In genomic region chr1:151947140-151947539, GRCh38 we compare ENCODE assay signal across 17 cellular contexts. TPM values are rescaled to one million over a fixed set of nuclear protein-coding genes. Genes with fewer than 3 reads are reported as not detected.
DNase-seq lines count a peak whose midpoint lies in the region; ATAC-seq and TF ChIP-seq lines count a peak whose summit lies in the region.
"Had no signal": no experiment of that assay in that cellular context is flagged by ENCODE, and none has a peak within 500 bp of the region (broad histone marks: within the 10 kb centered on the region; RNA-seq: fewer than 3 reads in every experiment).

No MANE protein-coding gene starts in this region.

- intact Hi-C loops in left colon (cut with DNase I, micrococcal nuclease), result no loop called here

- H3K9me3 Mint-ChIP-seq in T-helper 1 cell treated with Interleukin-12 subunit alpha and Interleukin-12 subunit beta and Interleukin-4 antibody, amounts not matched to agents 30 μg/mL and 1 μg/mL, for 36 hours, result no peaks in the 10 kb centered on the region
- H3K9me3 Mint-ChIP-seq in osteocyte (ENCODE audit: unreplicated experiment), result no peaks in the 10 kb centered on the region
- H3K9me3 Mint-ChIP-seq: naive B cell had no signal

- no peak for ATAC-seq in GM21447 (IDR thresholded peaks at IDR 0.05; ENCODE audit: unreplicated experiment)
- ATAC-seq in left colon, result no peak

- peaks cover 3% of the 10 kb centered on the region for H3K27me3 Mint-ChIP-seq in T-helper 1 cell treated with Interleukin-12 subunit alpha and Interleukin-12 subunit beta and Interleukin-4 antibody, amounts not matched to agents 30 μg/mL and 1 μg/mL, for 36 hours (ENCODE audit: low read depth)
- peaks cover 3% of the 10 kb centered on the region for H3K27me3 Mint-ChIP-seq in osteocyte (ENCODE audit: unreplicated experiment)

- H3K4me1 Mint-ChIP-seq in T-helper 1 cell treated with Interleukin-12 subunit alpha and Interleukin-12 subunit beta and Interleukin-4 antibody, amounts not matched to agents 30 μg/mL and 1 μg/mL, for 36 hours (ENCODE audit: low read depth), result peaks cover 28% of the 10 kb centered on the region
- peaks cover 22% of the 10 kb centered on the region for H3K4me1 Mint-ChIP-seq in osteocyte (ENCODE audit: unreplicated experiment)

- H3K27me3 ChIP-seq in effector memory CD4-positive, alpha-beta T cell (replicated peaks; ENCODE audit: control insufficient read depth, insufficient read depth, low read length, poor library complexity, severe bottlenecking), result no peaks in the 10 kb centered on the region
- H3K27me3 ChIP-seq: tibial artery had no signal

- peaks cover 3% of the 10 kb centered on the region for H3K36me3 Mint-ChIP-seq in T-helper 1 cell treated with Interleukin-12 subunit alpha and Interleukin-12 subunit beta and Interleukin-4 antibody, amounts not matched to agents 30 μg/mL and 1 μg/mL, for 36 hours (ENCODE audit: low read depth)
- no peaks in the 10 kb centered on the region for H3K36me3 Mint-ChIP-seq in osteocyte (ENCODE audit: unreplicated experiment)
- H3K36me3 Mint-ChIP-seq: naive B cell had no signal

- H3K27ac ChIP-seq in effector memory CD4-positive, alpha-beta T cell (ENCODE audit: insufficient read depth, low read length, poor library complexity, severe bottlenecking), result peak overlapping the region; percentile 87
- H3K27ac ChIP-seq: tibial artery had no signal

- H3K4me1 ChIP-seq in effector memory CD4-positive, alpha-beta T cell (ENCODE audit: control insufficient read depth, insufficient read depth, low read length, poor library complexity, severe bottlenecking), result peaks cover 17% of the 10 kb centered on the region

- no peaks in the 10 kb centered on the region for H3K9me3 ChIP-seq in effector memory CD4-positive, alpha-beta T cell (ENCODE audit: control insufficient read depth, low read length)
- H3K9me3 ChIP-seq: tibial artery had no signal

- no peak overlapping the region for H3K4me3 Mint-ChIP-seq in T-helper 1 cell treated with Interleukin-12 subunit alpha and Interleukin-12 subunit beta and Interleukin-4 antibody, amounts not matched to agents 30 μg/mL and 1 μg/mL, for 36 hours
- H3K4me3 Mint-ChIP-seq in osteocyte (ENCODE audit: unreplicated experiment), result no peak overlapping the region
- H3K4me3 Mint-ChIP-seq: naive B cell had no signal

- H3K27ac Mint-ChIP-seq in T-helper 1 cell treated with Interleukin-12 subunit alpha and Interleukin-12 subunit beta and Interleukin-4 antibody, amounts not matched to agents 30 μg/mL and 1 μg/mL, for 36 hours, result peak overlapping the region; percentile 81
- peak overlapping the region; percentile 96 for H3K27ac Mint-ChIP-seq in osteocyte (ENCODE audit: unreplicated experiment)

- DNase-seq in T-helper 1 cell, result no peak
- DNase-seq in M059J (ENCODE audit: low read depth), result peak; percentile 34
- no peak for DNase-seq in effector memory CD4-positive, alpha-beta T cell
- DNase-seq in osteocyte (ENCODE audit: extremely low spot score, unreplicated experiment), result no peak
- no peak for DNase-seq in left colon
- DNase-seq in NCI-H345 (lab: John Stamatoyannopoulos, UW), result no peak
- DNase-seq: activated CD4-positive, CD25-positive, alpha-beta regulatory T cell treated with anti-CD3 and anti-CD28 coated beads, Interleukin-2, amount 50 U/mL, for 72 hours; activated naive CD4-positive, alpha-beta T cell; cerebellar nuclear complex; naive B cell; NCI-H1048; NCI-H524; SHP77 treated with DMSO at 0.1 percent for 48 hours; tibial artery had no signal

- no peak overlapping the region for H3K4me3 ChIP-seq in effector memory CD4-positive, alpha-beta T cell (ENCODE audit: insufficient read depth, low read depth, low read length, poor library complexity, severe bottlenecking)
- H3K4me3 ChIP-seq: GM12878, tibial artery had no signal

- no peak for TF ChIP-seq CTCF in osteocyte (IDR thresholded peaks at IDR 0.05)

- no peaks in the 10 kb centered on the region for H3K36me3 ChIP-seq in effector memory CD4-positive, alpha-beta T cell (ENCODE audit: control insufficient read depth, insufficient read depth, low read length)
- H3K36me3 ChIP-seq: tibial artery had no signal

RNA-seq across cellular contexts. Expression of gene THEM4, which starts 37.8 kb away (rescaled TPM):
- total RNA-seq in M059J (2014; rRNA removed; shearing (Covaris generic)), result 8.2 and 11.7 TPM in 2 replicates
- 11.8 and 12.3 TPM in 2 replicates for total RNA-seq in osteocyte
- 10 to 100 TPM in 1 of 2 donors, 1 to 10 TPM in 1; 7.3 to 11.0 TPM for total RNA-seq in left colon

RNA-seq across cellular contexts. Expression of gene S100A10, which starts 46.5 kb away (rescaled TPM):
- total RNA-seq in M059J (2014; rRNA removed; shearing (Covaris generic)), result 120 and 154 TPM in 2 replicates
- 227 and 234 TPM in 2 replicates for total RNA-seq in osteocyte
- total RNA-seq in left colon, result 1,000 to 10,000 TPM; 1,029 to 1,322 TPM
